8 cellular contexts compared by ENCODE assay signal in genomic region chr16:56013962-56014552, GRCh38.
DNase-seq lines count a peak whose midpoint lies in the region; ATAC-seq and TF ChIP-seq lines count a peak whose summit lies in the region.

No MANE protein-coding gene starts in this region.

- WGBS in heart right ventricle, 2 donors: 21 to 23% methylated on average over 6 of the region's 6 CpGs

- intact Hi-C loops in heart right ventricle (cut with DNase I): no loop called here

- no peaks in the 10 kb centered on the region for H3K4me1 ChIP-seq in heart right ventricle

- H3K27me3 ChIP-seq in heart right ventricle: peaks cover 0 to 15% (median 7%) of the 10 kb centered on the region in 7 donors

- ATAC-seq in heart right ventricle: peak in 3 of 8 donors; percentile 52 to 67 (median 62)
- ATAC-seq in HG03045 (IDR thresholded peaks at IDR 0.05; ENCODE audit: unreplicated experiment): no peak
- ATAC-seq in HG02884 (IDR thresholded peaks at IDR 0.05; ENCODE audit: unreplicated experiment): no peak

- no peak overlapping the region for H3K4me3 ChIP-seq in heart right ventricle

- H3K9me3 ChIP-seq in heart right ventricle: no peaks in the 10 kb centered on the region

- H3K27ac ChIP-seq in heart right ventricle: no peak overlapping the region

- H3K36me3 ChIP-seq in heart right ventricle: no peaks in the 10 kb centered on the region

- no peak for TF ChIP-seq CTCF in heart right ventricle (IDR thresholded peaks at IDR 0.05)

- DNase-seq in activated naive CD4-positive, alpha-beta T cell treated with Interleukin-2 at 50 U/mL for 16 hours: peak; percentile 40
- DNase-seq in activated naive CD4-positive, alpha-beta T cell treated with anti-CD3 and anti-CD28 coated beads, Interleukin-2, amount 50 U/mL, for 16 hours: no peak
- DNase-seq in activated CD4-positive, alpha-beta T cell treated with anti-CD3 and anti-CD28 coated beads, Interleukin-2, amount 50 U/mL, for 1 hour: peak; percentile 24
- peak; percentile 54 to 63 for DNase-seq in heart right ventricle
- DNase-seq in stimulated activated CD8-positive, alpha-beta memory T cell treated with anti-CD3 and anti-CD28 coated beads, Interleukin-12 subunit alpha, Interleukin-12 subunit beta, amount 100 ng/mL, for 1 hour (ENCODE audit: low read depth): peak; percentile 1
- DNase-seq in HPDE6-E6E7 (ENCODE audit: extremely low spot score): no peak

Comparison
In these comparisons a context has a peak if more than half of its experiments do, and no peak if none do; other contexts are left out.
1. DNase-seq: peak in activated naive CD4-positive, alpha-beta T cell treated with Interleukin-2 at 50 U/mL for 16 hours (single experiment), activated CD4-positive, alpha-beta T cell treated with anti-CD3 and anti-CD28 coated beads, Interleukin-2, amount 50 U/mL, for 1 hour (single experiment), heart right ventricle (2 of 2) and stimulated activated CD8-positive, alpha-beta memory T cell treated with anti-CD3 and anti-CD28 coated beads, Interleukin-12 subunit alpha, Interleukin-12 subunit beta, amount 100 ng/mL, for 1 hour (single experiment); none in activated naive CD4-positive, alpha-beta T cell treated with anti-CD3 and anti-CD28 coated beads, Interleukin-2, amount 50 U/mL, for 16 hours (single experiment) and HPDE6-E6E7 (single experiment).